ENCODE assay signal across 25 cellular contexts in the genomic region with DNA sequence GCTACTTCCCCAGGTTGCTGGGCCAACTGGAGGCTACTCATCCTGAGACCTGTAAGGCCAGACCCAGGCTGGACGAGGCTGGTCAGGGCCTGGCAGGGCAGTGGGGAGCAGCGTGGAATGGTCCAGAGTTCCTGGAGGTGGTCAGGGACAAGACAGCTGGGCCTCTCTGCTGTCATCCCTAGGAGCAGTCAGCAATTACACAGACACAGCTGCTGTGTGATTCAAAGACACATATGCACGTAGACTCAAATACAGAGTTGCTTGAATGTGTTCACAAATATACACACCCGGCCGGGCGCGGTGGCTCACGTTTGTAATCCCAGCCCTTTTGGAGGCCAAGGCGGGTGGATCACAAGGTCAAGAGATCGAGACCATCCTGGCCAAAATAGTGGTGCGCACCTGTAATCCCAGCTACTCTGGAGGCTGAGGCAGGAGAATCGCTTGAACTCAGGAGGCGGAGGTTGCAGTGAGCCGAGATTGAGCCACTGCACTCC. TPM values are rescaled to one million over a fixed set of nuclear protein-coding genes. Genes with fewer than 3 reads are reported as not detected.
A peak's percentile ranks its signal among the peaks of the same experiment; 100 is the strongest.
DNase-seq lines count a peak whose midpoint lies in the region; ATAC-seq and TF ChIP-seq lines count a peak whose summit lies in the region.
"Had no signal": no experiment of that assay in that cellular context is flagged by ENCODE, and none has a peak within 500 bp of the region (broad histone marks: within the 10 kb centered on the region; RNA-seq: fewer than 3 reads in every experiment).

No MANE protein-coding gene starts in this region.

- H3K4me2 ChIP-seq in smooth muscle cell, result peak overlapping the region; percentile 56

- peaks cover 51% of the 10 kb centered on the region for H3K27me3 Mint-ChIP-seq in activated T-helper 1 cell treated with anti-CD3 and anti-CD28 coated beads, Interleukin-12 subunit alpha, Interleukin-12 subunit beta, Interleukin-2, Interleukin-4 antibody, amounts not matched to agents 30 ng/mL and 10 ng/mL and 1 ng/mL, durations not matched to agents 14 hours and 24 hours and 36 hours (ENCODE audit: insufficient read depth)
- no peaks in the 10 kb centered on the region for H3K27me3 Mint-ChIP-seq in mesothelial cell of epicardium (ENCODE audit: low read depth)
- peaks cover 41 to 64% (median 51%) of the 10 kb centered on the region in 5 donors for H3K27me3 Mint-ChIP-seq in naive thymus-derived CD4-positive, alpha-beta T cell

- H3K9me3 Mint-ChIP-seq in activated T-helper 1 cell treated with anti-CD3 and anti-CD28 coated beads, Interleukin-12 subunit alpha, Interleukin-12 subunit beta, Interleukin-2, Interleukin-4 antibody, amounts not matched to agents 30 ng/mL and 10 ng/mL and 1 ng/mL, durations not matched to agents 14 hours and 24 hours and 36 hours, result no peaks in the 10 kb centered on the region
- no peaks in the 10 kb centered on the region for H3K9me3 Mint-ChIP-seq in mesothelial cell of epicardium
- no peaks in the 10 kb centered on the region for H3K9me3 Mint-ChIP-seq in naive thymus-derived CD4-positive, alpha-beta T cell
- H3K9me3 Mint-ChIP-seq: activated T-cell treated with anti-CD3 and anti-CD28 coated beads, Interleukin-2, amount 50 U/mL, for 24 hours; CD8-positive, alpha-beta T cell; stimulated activated memory B cell treated with anti-CD40 and anti-IgM and Interleukin-4, amounts not matched to agents 10 μg/mL and 1 μg/mL and 100 μg/mL, for 72 hours had no signal

- no peaks in the 10 kb centered on the region for H3K36me3 ChIP-seq in smooth muscle cell (ENCODE audit: low read depth)
- no peaks in the 10 kb centered on the region for H3K36me3 ChIP-seq in naive thymus-derived CD4-positive, alpha-beta T cell (ENCODE audit: control insufficient read depth in 2 of 3, insufficient read depth in 3 of 3, low read length in 3 of 3)
- H3K36me3 ChIP-seq in uterus, result no peaks in the 10 kb centered on the region
- H3K36me3 ChIP-seq: Peyer's patch, thoracic aorta had no signal

- peaks cover 18% of the 10 kb centered on the region for H3F3A ChIP-seq in smooth muscle cell (ENCODE audit: low read depth)

- peaks cover 33% of the 10 kb centered on the region for H3K79me2 ChIP-seq in smooth muscle cell (ENCODE audit: low read depth)

- H3K36me3 Mint-ChIP-seq in activated T-helper 1 cell treated with anti-CD3 and anti-CD28 coated beads, Interleukin-12 subunit alpha, Interleukin-12 subunit beta, Interleukin-2, Interleukin-4 antibody, amounts not matched to agents 30 ng/mL and 10 ng/mL and 1 ng/mL, durations not matched to agents 14 hours and 24 hours and 36 hours (ENCODE audit: low read depth), result no peaks in the 10 kb centered on the region
- H3K36me3 Mint-ChIP-seq in mesothelial cell of epicardium, result no peaks in the 10 kb centered on the region
- H3K36me3 Mint-ChIP-seq in naive thymus-derived CD4-positive, alpha-beta T cell, result no peaks in the 10 kb centered on the region
- H3K36me3 Mint-ChIP-seq: CD8-positive, alpha-beta T cell; stimulated activated memory B cell treated with anti-CD40 and anti-IgM and Interleukin-4, amounts not matched to agents 10 μg/mL and 1 μg/mL and 100 μg/mL, for 72 hours had no signal

- H3K27me3 ChIP-seq in smooth muscle cell (ENCODE audit: low read depth) (no peaks in the 10 kb centered on the region), uterus (no peaks in the 10 kb centered on the region)
- H3K27me3 ChIP-seq in naive thymus-derived CD4-positive, alpha-beta T cell (ENCODE audit: control insufficient read depth in 2 of 2, insufficient read depth in 2 of 2, low read length in 2 of 2), result peaks cover 0 to 7% of the 10 kb centered on the region in 2 donors
- H3K27me3 ChIP-seq: Peyer's patch had no signal

- POLR2A ChIA-PET in naive thymus-derived CD4-positive, alpha-beta T cell (lab: Charles Lee), result interaction anchor here (1.0 kb wide), 1 partner anchor 14 kb away, joined by 3 read pairs; no protein-coding TSS in a partner anchor

- H3K4me1 ChIP-seq in smooth muscle cell (ENCODE audit: low read depth), result peaks cover 23% of the 10 kb centered on the region
- H3K4me1 ChIP-seq in naive thymus-derived CD4-positive, alpha-beta T cell (ENCODE audit: control insufficient read depth in 2 of 2, insufficient read depth in 2 of 2, low read length in 2 of 2), result peaks cover 4 to 7% of the 10 kb centered on the region in 2 donors
- H3K4me1 ChIP-seq in uterus, result peaks cover 8 to 13% of the 10 kb centered on the region in 2 donors

- peak overlapping the region; percentile 56 for H3K9ac ChIP-seq in smooth muscle cell (ENCODE audit: low read depth)

- TF ChIP-seq POLR2A in uterus (IDR thresholded peaks at IDR 0.05), result no peak

- no peaks in the 10 kb centered on the region for H3K9me3 ChIP-seq in smooth muscle cell (replicated peaks; ENCODE audit: low read depth)
- no peaks in the 10 kb centered on the region for H3K9me3 ChIP-seq in naive thymus-derived CD4-positive, alpha-beta T cell (ENCODE audit: control insufficient read depth in 2 of 3, low read length in 3 of 3)
- no peaks in the 10 kb centered on the region for H3K9me3 ChIP-seq in uterus
- H3K9me3 ChIP-seq: Peyer's patch, thoracic aorta had no signal

- H3K4me3 ChIP-seq in smooth muscle cell (no peak overlapping the region), uterus (no peak overlapping the region)
- no peak overlapping the region for H3K4me3 ChIP-seq in naive thymus-derived CD4-positive, alpha-beta T cell (ENCODE audit: low read length)
- H3K4me3 ChIP-seq: coronary artery, GM23248, Peyer's patch, thoracic aorta had no signal

- 71% methylated on average over 14 of the region's 14 CpGs for WGBS in smooth muscle cell (ENCODE audit: low lambda C conversion rate)

- H2AFZ ChIP-seq in smooth muscle cell (ENCODE audit: low read depth), result no peak overlapping the region
- H2AFZ ChIP-seq: GM23248 had no signal

- no peak overlapping the region for H3K27ac Mint-ChIP-seq in activated T-helper 1 cell treated with anti-CD3 and anti-CD28 coated beads, Interleukin-12 subunit alpha, Interleukin-12 subunit beta, Interleukin-2, Interleukin-4 antibody, amounts not matched to agents 30 ng/mL and 10 ng/mL and 1 ng/mL, durations not matched to agents 14 hours and 24 hours and 36 hours
- no peak overlapping the region for H3K27ac Mint-ChIP-seq in mesothelial cell of epicardium
- H3K27ac Mint-ChIP-seq in naive thymus-derived CD4-positive, alpha-beta T cell, result no peak overlapping the region
- H3K27ac Mint-ChIP-seq: activated T-cell treated with anti-CD3 and anti-CD28 coated beads, Interleukin-2, amount 50 U/mL, for 24 hours; CD8-positive, alpha-beta T cell; stimulated activated memory B cell treated with anti-CD40 and anti-IgM and Interleukin-4, amounts not matched to agents 10 μg/mL and 1 μg/mL and 100 μg/mL, for 72 hours had no signal

- H3K27ac ChIP-seq in smooth muscle cell (ENCODE audit: low read depth) (peak overlapping the region; percentile 83), uterus (no peak overlapping the region)
- H3K27ac ChIP-seq in naive thymus-derived CD4-positive, alpha-beta T cell (ENCODE audit: low read depth, low read length), result no peak overlapping the region

- intact Hi-C loops in activated T-helper 1 cell treated with anti-CD3 and anti-CD28 coated beads, Interleukin-12 subunit alpha, Interleukin-12 subunit beta, Interleukin-2, Interleukin-4 antibody, amounts not matched to agents 30 ng/mL and 10 ng/mL and 1 ng/mL, durations not matched to agents 14 hours and 24 hours and 36 hours (cut with micrococcal nuclease), result loop anchor here (1.0 kb wide), 1 partner anchor 15 kb away; no protein-coding TSS in a partner anchor
- intact Hi-C loops in naive thymus-derived CD4-positive, alpha-beta T cell (cut with micrococcal nuclease), result no loop called here
- intact Hi-C loops in uterus (cut with DNase I; ENCODE audit: low total_unique reads), result no loop called here

- TF ChIP-seq CTCF in mesothelial cell of epicardium (IDR thresholded peaks at IDR 0.05; ENCODE audit: unreplicated experiment) (no peak), smooth muscle cell (IDR thresholded peaks at IDR 0.05; ENCODE audit: borderline replicate concordance, insufficient read depth, poor library complexity, severe bottlenecking) (no peak), uterus (IDR thresholded peaks at IDR 0.05) (no peak)

- H3K4me3 Mint-ChIP-seq in activated T-helper 1 cell treated with anti-CD3 and anti-CD28 coated beads, Interleukin-12 subunit alpha, Interleukin-12 subunit beta, Interleukin-2, Interleukin-4 antibody, amounts not matched to agents 30 ng/mL and 10 ng/mL and 1 ng/mL, durations not matched to agents 14 hours and 24 hours and 36 hours, result peak overlapping the region; percentile 7
- peak overlapping the region; percentile 95 for H3K4me3 Mint-ChIP-seq in mesothelial cell of epicardium
- H3K4me3 Mint-ChIP-seq in naive thymus-derived CD4-positive, alpha-beta T cell, result peak overlapping the region in 2 of 10 donors; percentile 7 to 32
- H3K4me3 Mint-ChIP-seq: CD8-positive, alpha-beta T cell; stimulated activated memory B cell treated with anti-CD40 and anti-IgM and Interleukin-4, amounts not matched to agents 10 μg/mL and 1 μg/mL and 100 μg/mL, for 72 hours had no signal

- H3K4me1 Mint-ChIP-seq in activated T-helper 1 cell treated with anti-CD3 and anti-CD28 coated beads, Interleukin-12 subunit alpha, Interleukin-12 subunit beta, Interleukin-2, Interleukin-4 antibody, amounts not matched to agents 30 ng/mL and 10 ng/mL and 1 ng/mL, durations not matched to agents 14 hours and 24 hours and 36 hours (ENCODE audit: low read depth), result peaks cover 51% of the 10 kb centered on the region
- peaks cover 24% of the 10 kb centered on the region for H3K4me1 Mint-ChIP-seq in mesothelial cell of epicardium
- H3K4me1 Mint-ChIP-seq in naive thymus-derived CD4-positive, alpha-beta T cell, result peaks cover 0 to 13% (median 9%) of the 10 kb centered on the region in 7 donors

- ATAC-seq in naive thymus-derived CD4-positive, alpha-beta T cell, result no peak
- ATAC-seq: CD8-positive, alpha-beta T cell; stimulated activated memory B cell treated with anti-CD40 and anti-IgM and Interleukin-4, amounts not matched to agents 10 μg/mL and 1 μg/mL and 100 μg/mL, for 72 hours had no signal

- DNase-seq in DMS53 (lab: John Stamatoyannopoulos, UW), result peak; percentile 8
- no peak for DNase-seq in DMS53 treated with DMSO at 0.1 percent for 48 hours (lab: John Stamatoyannopoulos, UW; ENCODE audit: unreplicated experiment)
- DNase-seq in activated T-helper 1 cell treated with anti-CD3 and anti-CD28 coated beads, Interleukin-12 subunit alpha, Interleukin-12 subunit beta, Interleukin-2, Interleukin-4 antibody, amounts not matched to agents 30 ng/mL and 10 ng/mL and 1 ng/mL, durations not matched to agents 14 hours and 24 hours and 36 hours (ENCODE audit: low spot score), result no peak
- DNase-seq in mesothelial cell of epicardium (ENCODE audit: low spot score in 2 of 2, unreplicated experiment in 2 of 2), result no peak
- no peak for DNase-seq in smooth muscle cell (lab: John Stamatoyannopoulos, UW; ENCODE audit: unreplicated experiment)
- DNase-seq in naive thymus-derived CD4-positive, alpha-beta T cell, result no peak
- DNase-seq in AG20443 (ENCODE audit: low spot score), result no peak
- DNase-seq in uterus, result no peak
- DNase-seq: 8988T; activated CD4-positive, alpha-beta T cell treated with anti-CD3 and anti-CD28 coated beads for 1 hour; activated naive CD4-positive, alpha-beta T cell; activated T-cell treated with anti-CD3 and anti-CD28 coated beads, Interleukin-2, amount 50 U/mL, for 24 hours; CD8-positive, alpha-beta T cell; GDM1; KG1; kidney; NCI-H146; NCI-H510A; nucleus accumbens; Peyer's patch; T-helper 1 cell had no signal

- CTCF ChIA-PET in naive thymus-derived CD4-positive, alpha-beta T cell (lab: Charles Lee), result interaction anchor here (1.2 to 2.8 kb wide), 2 partner anchors 8 to 17 kb away, joined by 4 to 10 read pairs; no protein-coding TSS in a partner anchor

- H4K20me1 ChIP-seq in smooth muscle cell (ENCODE audit: low read depth), result peaks cover 21% of the 10 kb centered on the region

RNA-seq across cellular contexts. Expression of gene CD276, which starts 1.5 kb away (rescaled TPM):
- total RNA-seq in activated T-helper 1 cell treated with anti-CD3 and anti-CD28 coated beads, Interleukin-12 subunit alpha, Interleukin-12 subunit beta, Interleukin-2, Interleukin-4 antibody, amounts not matched to agents 30 ng/mL and 10 ng/mL and 1 ng/mL, durations not matched to agents 14 hours and 24 hours and 36 hours, result 29.0 and 29.2 TPM in 2 replicates
- 174 to 179 TPM (median 178 TPM) in 3 replicates for total RNA-seq in mesothelial cell of epicardium
- total RNA-seq in smooth muscle cell, result 139 and 144 TPM in 2 replicates
- 257 and 312 TPM in 2 replicates for polyA plus RNA-seq in smooth muscle cell
- 1 to 10 TPM in 2 of 5 experiments, under 1 TPM in 1, not detected in 2; 0.76 to 2.7 (median 1.9) TPM for total RNA-seq in naive thymus-derived CD4-positive, alpha-beta T cell
- not detected for polyA plus RNA-seq in naive thymus-derived CD4-positive, alpha-beta T cell
- total RNA-seq in uterus, result 10 to 100 TPM; 11.5 to 85.7 (median 30.0) TPM
- total RNA-seq: CD8-positive, alpha-beta T cell had no signal

RNA-seq across cellular contexts. Expression of gene NPTN, which starts 49.5 kb away (rescaled TPM):
- total RNA-seq in activated T-helper 1 cell treated with anti-CD3 and anti-CD28 coated beads, Interleukin-12 subunit alpha, Interleukin-12 subunit beta, Interleukin-2, Interleukin-4 antibody, amounts not matched to agents 30 ng/mL and 10 ng/mL and 1 ng/mL, durations not matched to agents 14 hours and 24 hours and 36 hours, result 91.1 and 91.2 TPM in 2 replicates
- total RNA-seq in mesothelial cell of epicardium (102 to 116 TPM (median 109 TPM) in 3 replicates), smooth muscle cell (189 and 215 TPM in 2 replicates), uterus (100 to 1,000 TPM; 159 to 356 (median 215) TPM)
- 153 TPM in 2 replicates for polyA plus RNA-seq in smooth muscle cell
- 10 to 100 TPM; 26.8 to 48.2 (median 42.6) TPM for total RNA-seq in naive thymus-derived CD4-positive, alpha-beta T cell
- polyA plus RNA-seq in naive thymus-derived CD4-positive, alpha-beta T cell, result 10 to 100 TPM; 35.3 to 51.9 TPM
